In genomic region chr12:107670999-107671643, GRCh38 we compare ENCODE assay signal across 8 cellular contexts. TPM values are rescaled to one million over a fixed set of nuclear protein-coding genes. Genes with fewer than 3 reads are reported as not detected.
DNase-seq lines count a peak whose midpoint lies in the region; ATAC-seq lines count a peak whose summit lies in the region.

No MANE protein-coding gene starts in this region.

- ATAC-seq in HG02981 (IDR thresholded peaks at IDR 0.05; ENCODE audit: unreplicated experiment), result no peak
- ATAC-seq in GM21367 (IDR thresholded peaks at IDR 0.05; ENCODE audit: unreplicated experiment), result no peak

- peak; percentile 43 for DNase-seq in DMS53 (lab: John Stamatoyannopoulos, UW)
- no peak for DNase-seq in DMS53 treated with DMSO at 0.1 percent for 48 hours (lab: John Stamatoyannopoulos, UW; ENCODE audit: unreplicated experiment)
- peak; percentile 61 for DNase-seq in NCI-H69 (lab: John Stamatoyannopoulos, UW)
- DNase-seq in astrocyte of the hippocampus (ENCODE audit: low read depth, low spot score), result peak; percentile 22
- peak; percentile 45 to 53 for DNase-seq in lung microvascular endothelial cell (ENCODE audit: low read depth in 2 of 2)
- no peak for DNase-seq in globus pallidus (ENCODE audit: low spot score)

RNA-seq across cellular contexts. Expression of gene PWP1, which starts 14.5 kb away (rescaled TPM):
- 49.2 and 51.4 TPM in 2 replicates for total RNA-seq in lung microvascular endothelial cell

Comparison
In these comparisons a context has a peak if more than half of its experiments do, and no peak if none do; other contexts are left out.
1. DNase-seq: peak in DMS53 (single experiment), NCI-H69 (single experiment), astrocyte of the hippocampus (single experiment) and lung microvascular endothelial cell (2 of 2); none in DMS53 treated with DMSO at 0.1 percent for 48 hours (single experiment) and globus pallidus (single experiment).